ENCODE assay signal across 9 cellular contexts in the genomic region with DNA sequence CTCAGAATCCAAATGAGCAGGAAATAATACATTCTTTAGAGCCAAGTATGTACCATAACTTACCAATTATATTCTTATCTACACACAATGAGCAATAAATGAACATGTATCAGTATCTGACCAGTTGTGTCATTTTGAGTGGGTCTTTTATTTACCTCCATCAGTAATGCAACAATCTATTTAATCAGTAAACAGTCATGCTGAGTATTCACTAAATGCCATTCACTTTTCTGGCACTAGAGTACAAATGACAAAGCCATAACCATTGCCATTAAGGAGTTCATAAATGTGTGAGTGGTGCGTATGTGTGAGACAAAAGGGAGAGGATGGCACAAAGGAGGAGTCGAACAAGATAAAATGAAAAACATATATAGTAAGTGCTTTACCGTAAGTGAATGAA. TPM values are rescaled to one million over a fixed set of nuclear protein-coding genes. Genes with fewer than 3 reads are reported as not detected.
DNase-seq lines count a peak whose midpoint lies in the region; TF ChIP-seq lines count a peak whose summit lies in the region.
"Had no signal": no experiment of that assay in that cellular context is flagged by ENCODE, and none has a peak within 500 bp of the region (broad histone marks: within the 10 kb centered on the region; RNA-seq: fewer than 3 reads in every experiment).

No MANE protein-coding gene starts in this region.

- H3K9me3 ChIP-seq in HEK293 (ENCODE audit: control insufficient read depth, insufficient read depth, low read depth, low read length) = no peaks in the 10 kb centered on the region
- H3K9me3 ChIP-seq in SJCRH30 (replicated peaks) = no peaks in the 10 kb centered on the region
- no peaks in the 10 kb centered on the region for H3K9me3 ChIP-seq in BE2C
- H3K9me3 ChIP-seq: Peyer's patch had no signal

- H3K27ac Mint-ChIP-seq in immature natural killer cell = peak overlapping the region; percentile 71 to 99 (median 81)

- peaks cover 0 to 3% (median 0%) of the 10 kb centered on the region in 3 donors for H3K36me3 Mint-ChIP-seq in immature natural killer cell

- H3K9me3 Mint-ChIP-seq in immature natural killer cell = no peaks in the 10 kb centered on the region

- H3K36me3 ChIP-seq in HEK293 (ENCODE audit: control insufficient read depth in 2 of 2, insufficient read depth in 1 of 2, low read length in 2 of 2) (peaks cover 0 to 19% of the 10 kb centered on the region in 2 experiments; a peak in 2 of 3 replicates), SJCRH30 (peaks cover 11% of the 10 kb centered on the region), BE2C (peaks cover 4% of the 10 kb centered on the region; the same call in 1 of the 2 replicates)
- H3K36me3 ChIP-seq: Peyer's patch had no signal

- H3K4me3 Mint-ChIP-seq in immature natural killer cell = peak overlapping the region; percentile 50 to 96 (median 67)

- CTCF ChIA-PET in HEK293 (lab: Yijun Ruan, JAX) = interaction anchor here (0.6 to 1.0 kb wide), 2 partner anchors 22 to 28 kb away, joined by 3 to 5 read pairs; no protein-coding TSS in a partner anchor

- no peak overlapping the region for H3K27ac ChIP-seq in HEK293 (ENCODE audit: extremely low read depth, low read depth, low read length)
- no peak overlapping the region for H3K27ac ChIP-seq in SJCRH30

- H3K4me1 Mint-ChIP-seq in immature natural killer cell = peaks cover 48 to 52% of the 10 kb centered on the region in 2 donors

- DNase-seq in DMS153 (lab: John Stamatoyannopoulos, UW) = peak; percentile 75
- DNase-seq in SJCRH30 = no peak
- no peak for DNase-seq in immature natural killer cell
- DNase-seq in HK-2 (ENCODE audit: unreplicated experiment) = no peak
- no peak for DNase-seq in BE2C
- DNase-seq in NOMO-1 treated with dmso at 0.1 percent for 144 hours (lab: John Stamatoyannopoulos, UW; ENCODE audit: unreplicated experiment) = no peak
- DNase-seq: Peyer's patch; stimulated activated naive CD4-positive, alpha-beta T cell treated with Interleukin-2 at 50 U/mL for 16 hours had no signal

- peaks cover 5 to 17% (median 10%) of the 10 kb centered on the region in 3 donors for H3K27me3 Mint-ChIP-seq in immature natural killer cell (ENCODE audit: low read depth in 3 of 3)

- H3K4me3 ChIP-seq in HEK293 (ENCODE audit: low read depth, low read length) (no peak overlapping the region), SJCRH30 (peak overlapping the region; percentile 71), BE2C (ENCODE audit: low read depth, low read length) (no peak overlapping the region)

- TF ChIP-seq CTCF in HEK293 (tag by site-specific recombination; IDR thresholded peaks at IDR 0.05) (no peak), BE2C (IDR thresholded peaks at IDR 0.05; ENCODE audit: low read depth, low read length) (no peak)

- H3K4me1 ChIP-seq in HEK293 (ENCODE audit: control insufficient read depth, insufficient read depth, low read length) (peaks cover 9% of the 10 kb centered on the region), SJCRH30 (no peaks in the 10 kb centered on the region), BE2C (peaks cover 4% of the 10 kb centered on the region)

- POLR2A ChIA-PET in HEK293 (lab: Yijun Ruan, JAX) = no interaction called here

- H3K27me3 ChIP-seq in SJCRH30 (no peaks in the 10 kb centered on the region), BE2C (no peaks in the 10 kb centered on the region)
- H3K27me3 ChIP-seq: Peyer's patch had no signal

TF ChIP-seq in HEK293, 187 proteins besides CTCF, POLR2A, EP300 and RAD21:
- TF ChIP-seq ZNF629 (tag by site-specific recombination; IDR thresholded peaks at IDR 0.05) = no peak
- TF ChIP-seq ZNF707 (tag by site-specific recombination; IDR thresholded peaks at IDR 0.05) = no peak
- no peak for TF ChIP-seq ZNF10 (tag by site-specific recombination; IDR thresholded peaks at IDR 0.05)
- no peak for TF ChIP-seq ZNF692 (tag by site-specific recombination; IDR thresholded peaks at IDR 0.05)
- no peak for TF ChIP-seq ZNF701 (tag by site-specific recombination; IDR thresholded peaks at IDR 0.05)
- no peak for TF ChIP-seq ZNF221 (tag by site-specific recombination; IDR thresholded peaks at IDR 0.05; ENCODE audit: borderline replicate concordance)
- TF ChIP-seq FEZF1 (tag by site-specific recombination; IDR thresholded peaks at IDR 0.05) = peak; percentile 71

RNA-seq across cellular contexts. Expression of gene STRAP, which starts 1.5 kb away (rescaled TPM):
- total RNA-seq in SJCRH30 (2014; rRNA removed; shearing (Covaris generic)) = 171 and 173 TPM in 2 replicates
- polyA plus RNA-seq in immature natural killer cell = 100 to 1,000 TPM; 122 to 201 (median 128) TPM
- 201 TPM for polyA plus RNA-seq in BE2C (2012; ENCODE audit: insufficient read depth, insufficient read length, low read depth)

RNA-seq across cellular contexts. Expression of gene DERA, which starts 30.4 kb away (rescaled TPM):
- total RNA-seq in SJCRH30 (2014; rRNA removed; shearing (Covaris generic)) = 46.1 and 47.0 TPM in 2 replicates
- polyA plus RNA-seq in immature natural killer cell = 10 to 100 TPM; 47.2 to 74.6 (median 62.1) TPM
- polyA plus RNA-seq in BE2C (2012; ENCODE audit: insufficient read depth, insufficient read length, low read depth) = 8.5 TPM
